In genomic region chr14:81169267-81169666, GRCh38 we compare ENCODE assay signal across 8 cellular contexts. TPM values are rescaled to one million over a fixed set of nuclear protein-coding genes. Genes with fewer than 3 reads are reported as not detected.
DNase-seq lines count a peak whose midpoint lies in the region; ATAC-seq and TF ChIP-seq lines count a peak whose summit lies in the region.

No MANE protein-coding gene starts in this region.

- no peaks in the 10 kb centered on the region for H3F3A ChIP-seq in neural cell (ENCODE audit: insufficient read depth, low read length, poor library complexity, severe bottlenecking)

- in situ Hi-C loops in ACHN (cut with HindIII; ENCODE audit: low pct_ligation_motif_present, low pct_unique_long_range_greater_than_20kb, low sequenced_read_pairs), result no loop called here

- ATAC-seq in esophagus mucosa (no peak), GM18873 (IDR thresholded peaks at IDR 0.05; ENCODE audit: low FRiP score, unreplicated experiment) (no peak)

- POLR2A ChIA-PET in RWPE1 (lab: Yijun Ruan, JAX; ENCODE audit: low non-redundant PET), result interaction anchor here (0.6 kb wide), 1 partner anchor 203 kb away, joined by 3 read pairs; no protein-coding TSS in a partner anchor

- TF ChIP-seq CTCF in AG10803 (conservative IDR thresholded peaks at IDR 0.05; ENCODE audit: low read length) (no peak), LNCaP clone FGC (IDR thresholded peaks at IDR 0.05; ENCODE audit: control insufficient read depth, extremely low read depth, insufficient read depth) (no peak), neural cell (IDR thresholded peaks at IDR 0.05; ENCODE audit: poor library complexity, severe bottlenecking) (no peak), RWPE1 (conservative IDR thresholded peaks at IDR 0.05; ENCODE audit: low read depth) (no peak)

- H3K79me2 ChIP-seq in neural cell (replicated peaks; ENCODE audit: insufficient read depth, low read length), result no peaks in the 10 kb centered on the region

- peaks cover 0 to 12% of the 10 kb centered on the region in 2 donors for H3K4me1 ChIP-seq in duodenal mucosa (ENCODE audit: control insufficient read depth in 1 of 2, insufficient read depth in 2 of 2, low read length in 2 of 2)

- no peak overlapping the region for H3K27ac ChIP-seq in duodenal mucosa (ENCODE audit: low read depth, low read length)
- H3K27ac ChIP-seq in neural cell (ENCODE audit: low read length), result peak overlapping the region; percentile 78
- no peak overlapping the region; the same call in 1 of the 2 replicates for H3K27ac ChIP-seq in RWPE1

- no peak for TF ChIP-seq RAD21 in neural cell (conservative IDR thresholded peaks at IDR 0.05)

- peak overlapping the region; percentile 74 to 89 for H3K9ac ChIP-seq in duodenal mucosa (ENCODE audit: low read depth in 1 of 2, low read length in 2 of 2)
- peak overlapping the region; percentile 73 for H3K9ac ChIP-seq in neural cell (ENCODE audit: low read length)

- peak overlapping the region; percentile 59 for H3K4me2 ChIP-seq in neural cell (ENCODE audit: low read length)

- CTCF ChIA-PET in RWPE1 (lab: Yijun Ruan, JAX), result interaction anchor here (1.2 to 1.3 kb wide), 2 partner anchors 34 to 173 kb away, joined by 6 to 10 read pairs; no protein-coding TSS in a partner anchor

- H4K20me1 ChIP-seq in neural cell (ENCODE audit: insufficient read depth), result no peaks in the 10 kb centered on the region

- DNase-seq in AG10803 (ENCODE audit: low read depth) (no peak), LNCaP clone FGC (ENCODE audit: low read depth) (no peak), ACHN (no peak), RWPE1 (ENCODE audit: low spot score) (no peak)

- TF ChIP-seq EP300 in neural cell (conservative IDR thresholded peaks at IDR 0.05; ENCODE audit: poor library complexity, severe bottlenecking), result no peak

- H3K9me2 ChIP-seq in neural cell (ENCODE audit: insufficient read depth, low read length), result no peaks in the 10 kb centered on the region

- no peaks in the 10 kb centered on the region for H3K27me3 ChIP-seq in duodenal mucosa (ENCODE audit: control insufficient read depth in 1 of 2, insufficient read depth in 2 of 2, low read length in 2 of 2)
- H3K27me3 ChIP-seq in neural cell (ENCODE audit: insufficient read depth, low read depth, low read length), result no peaks in the 10 kb centered on the region

- H3K4me3 ChIP-seq in AG10803 (ENCODE audit: low read length), result peak overlapping the region; percentile 81
- H3K4me3 ChIP-seq in LNCaP clone FGC (ENCODE audit: low read depth, low read length), result peak overlapping the region; percentile 75
- H3K4me3 ChIP-seq in duodenal mucosa (ENCODE audit: low read depth in 1 of 2, low read length in 2 of 2), result peak overlapping the region; percentile 85 to 92
- peak overlapping the region; percentile 75 for H3K4me3 ChIP-seq in neural cell (ENCODE audit: low read length)

- H3K36me3 ChIP-seq in duodenal mucosa (ENCODE audit: control insufficient read depth in 1 of 2, insufficient read depth in 2 of 2, low read length in 2 of 2), result no peaks in the 10 kb centered on the region
- H3K36me3 ChIP-seq in neural cell (ENCODE audit: insufficient read depth, low read length), result no peaks in the 10 kb centered on the region

- H3K9me3 ChIP-seq in duodenal mucosa (ENCODE audit: control insufficient read depth in 1 of 2, low read length in 2 of 2) (no peaks in the 10 kb centered on the region), neural cell (ENCODE audit: low read length) (no peaks in the 10 kb centered on the region)

- peak overlapping the region; percentile 89 for H2AFZ ChIP-seq in neural cell (ENCODE audit: low read depth, low read length)

TF ChIP-seq in neural cell, 6 proteins besides CTCF, POLR2A, EP300 and RAD21:
- TF ChIP-seq SMC3 (conservative IDR thresholded peaks at IDR 0.05; ENCODE audit: poor library complexity) (no peak), POLR2AphosphoS5 (IDR thresholded peaks at IDR 0.05) (no peak), MXI1 (conservative IDR thresholded peaks at IDR 0.05; ENCODE audit: poor library complexity, severe bottlenecking) (no peak), REST (IDR thresholded peaks at IDR 0.05; ENCODE audit: borderline replicate concordance) (no peak), EZH2 (IDR thresholded peaks at IDR 0.05; ENCODE audit: borderline replicate concordance, insufficient read depth, low read length, poor library complexity, severe bottlenecking) (no peak)

RNA-seq across cellular contexts. Expression of gene GTF2A1, which starts 51.5 kb away (rescaled TPM):
- polyA plus RNA-seq in neural cell, result 29.2 and 37.3 TPM in 2 replicates
- 69.1 and 77.7 TPM in 2 replicates for polyA minus RNA-seq in neural cell
- 21.7 TPM for total RNA-seq in esophagus mucosa
